ENCODE assay signal across 8 cellular contexts in genomic region chr17:29390856-29391631, GRCh38. TPM values are rescaled to one million over a fixed set of nuclear protein-coding genes. Genes with fewer than 3 reads are reported as not detected.
DNase-seq lines count a peak whose midpoint lies in the region; ATAC-seq and TF ChIP-seq lines count a peak whose summit lies in the region.

No MANE protein-coding gene starts in this region.

- H3K27me3 ChIP-seq in BLaER1 (no peaks in the 10 kb centered on the region), Loucy (ENCODE audit: insufficient read depth, low read length, poor library complexity, severe bottlenecking) (peaks cover 4% of the 10 kb centered on the region), muscle layer of duodenum (ENCODE audit: low read depth, low read length) (no peaks in the 10 kb centered on the region), aorta (ENCODE audit: control insufficient read depth in 1 of 2, insufficient read depth in 2 of 2, low read length in 1 of 2) (no peaks in the 10 kb centered on the region)

- peak; percentile 38 for DNase-seq in activated CD4-positive, CD25-positive, alpha-beta regulatory T cell treated with anti-CD3 and anti-CD28 coated beads, Interleukin-2, amount 50 U/mL, for 72 hours
- DNase-seq in aorta (peak in 1 of 2 donors; percentile 77), AG08395 (ENCODE audit: low spot score) (no peak)

- H3F3A ChIP-seq in Loucy (ENCODE audit: low read depth) = no peaks in the 10 kb centered on the region

- H3K9me2 ChIP-seq in Loucy (replicated peaks; ENCODE audit: low read depth, low read length) = no peaks in the 10 kb centered on the region

- H4K20me1 ChIP-seq in BLaER1 (peaks cover 47% of the 10 kb centered on the region), Loucy (ENCODE audit: insufficient read depth, low read length, poor library complexity, severe bottlenecking) (peaks cover 49% of the 10 kb centered on the region)

- peak overlapping the region; percentile 67 for H2AFZ ChIP-seq in Loucy (ENCODE audit: low read length)

- no peak for TF ChIP-seq CTCF in Loucy (conservative IDR thresholded peaks at IDR 0.05; ENCODE audit: low read length)

- H3K27ac ChIP-seq in BLaER1 = peak overlapping the region; percentile 99
- peak overlapping the region; percentile 80 for H3K27ac ChIP-seq in muscle layer of duodenum (ENCODE audit: low read length)
- H3K27ac ChIP-seq in aorta (ENCODE audit: low read depth in 1 of 2, low read length in 2 of 2) = peak overlapping the region in 1 of 2 donors; percentile 32

- intact Hi-C loops in aorta (cut with DNase I) = loop anchor here in 1 of 2 donors (10.0 kb wide), 1 partner anchor 54 kb away; no protein-coding TSS in a partner anchor

- WGBS in aorta, 2 donors = 0 to 1% methylated on average over 20 to 28 of the region's 28 CpGs

- H3K4me1 ChIP-seq in BLaER1 = peaks cover 27% of the 10 kb centered on the region
- peaks cover 35% of the 10 kb centered on the region for H3K4me1 ChIP-seq in Loucy (ENCODE audit: insufficient read depth, low read length, poor library complexity, severe bottlenecking)
- H3K4me1 ChIP-seq in muscle layer of duodenum (ENCODE audit: control insufficient read depth in 1 of 2, insufficient read depth in 2 of 2, low read length in 2 of 2) = peaks cover 0 to 15% of the 10 kb centered on the region in 2 donors
- no peaks in the 10 kb centered on the region for H3K4me1 ChIP-seq in aorta (ENCODE audit: control insufficient read depth in 1 of 2, insufficient read depth in 2 of 2, low read length in 2 of 2)

- peak overlapping the region; percentile 93 for H3K4me2 ChIP-seq in BLaER1
- H3K4me2 ChIP-seq in Loucy (ENCODE audit: low read depth, low read length, poor library complexity, severe bottlenecking) = peak overlapping the region; percentile 94

- H3K9me3 ChIP-seq in BLaER1 (no peaks in the 10 kb centered on the region), Loucy (ENCODE audit: insufficient read depth, low read depth, low read length) (no peaks in the 10 kb centered on the region), muscle layer of duodenum (ENCODE audit: control insufficient read depth in 1 of 2, low read length in 2 of 2) (no peaks in the 10 kb centered on the region), aorta (ENCODE audit: control insufficient read depth, low read length) (no peaks in the 10 kb centered on the region)

- H3K9ac ChIP-seq in BLaER1 (peak overlapping the region; percentile 100), Loucy (ENCODE audit: low read depth, low read length, poor library complexity, severe bottlenecking) (peak overlapping the region; percentile 78)

- H3K4me3 ChIP-seq in BLaER1 = peak overlapping the region; percentile 98
- H3K4me3 ChIP-seq in Loucy (ENCODE audit: low read length, poor library complexity, severe bottlenecking) = peak overlapping the region; percentile 76
- H3K4me3 ChIP-seq in muscle layer of duodenum (ENCODE audit: low read depth in 1 of 2, low read length in 2 of 2) = peak overlapping the region; percentile 84 to 88
- H3K4me3 ChIP-seq in aorta (ENCODE audit: low read length in 2 of 2) = peak overlapping the region; percentile 93 to 97

- peaks cover 60% of the 10 kb centered on the region for H3K79me2 ChIP-seq in Loucy (ENCODE audit: insufficient read depth, low read length)

- H3K36me3 ChIP-seq in BLaER1 (peaks cover 16% of the 10 kb centered on the region), Loucy (ENCODE audit: insufficient read depth, low read length) (no peaks in the 10 kb centered on the region), muscle layer of duodenum (ENCODE audit: control insufficient read depth in 1 of 2, insufficient read depth in 2 of 2, low read length in 2 of 2) (no peaks in the 10 kb centered on the region), aorta (ENCODE audit: control insufficient read depth in 1 of 2, insufficient read depth in 2 of 2, low read length in 1 of 2) (no peaks in the 10 kb centered on the region)

- ATAC-seq in GM19397 (IDR thresholded peaks at IDR 0.05; ENCODE audit: unreplicated experiment) (peak; percentile 2), esophagus mucosa (peak; percentile 19), aorta (ENCODE audit: low FRiP score) (peak; percentile 40)

RNA-seq across cellular contexts. Expression of gene TAOK1, which starts 0.9 kb away (rescaled TPM):
- total RNA-seq in esophagus mucosa (33.8 TPM), aorta (10 to 100 TPM; 78.8 to 85.6 TPM)
- 10 to 100 TPM in 1 of 2 donors, 1 to 10 TPM in 1; 3.9 to 12.9 TPM for polyA plus RNA-seq in aorta
